In genomic region chr2:64336171-64336570, GRCh38 we compare ENCODE assay signal across 7 cellular contexts.
"Had no signal": no experiment of that assay in that cellular context is flagged by ENCODE, and none has a peak within 500 bp of the region (broad histone marks: within the 10 kb centered on the region; RNA-seq: fewer than 3 reads in every experiment).

No MANE protein-coding gene starts in this region.

- H3K27ac ChIP-seq: HL-60 had no signal

- H3K4me3 ChIP-seq: GM23338 had no signal

- H3K36me3 Mint-ChIP-seq: IgD-negative memory B cell had no signal

- H3K4me3 Mint-ChIP-seq: GM23338, H9, IgD-negative memory B cell had no signal

- ATAC-seq: GM23338, HepG2 had no signal

- H3K27ac Mint-ChIP-seq: GM23338, H9, IgD-negative memory B cell had no signal

- H3K9me3 Mint-ChIP-seq: GM23338, H9, IgD-negative memory B cell had no signal

- H3K4me1 Mint-ChIP-seq: IgD-negative memory B cell had no signal

- DNase-seq: H9, HCEC 1CT, KBM-7 had no signal
